In genomic region chr3:195988764-195989163, GRCh38 we compare ENCODE assay signal across 8 cellular contexts.
A peak's percentile ranks its signal among the peaks of the same experiment; 100 is the strongest.
DNase-seq lines count a peak whose midpoint lies in the region; TF ChIP-seq lines count a peak whose summit lies in the region.
"Not testable (repeated sequence)": the region's sequence is repeated elsewhere in the genome, so short reads cannot be mapped to it uniquely, and the experiment has no call there.

No MANE protein-coding gene starts in this region.

- TF ChIP-seq POLR2A in testis (IDR thresholded peaks at IDR 0.05) = not testable (repeated sequence)

- 61 to 69% methylated on average over 7 of the region's 7 CpGs for WGBS in testis, 2 donors

- not testable (repeated sequence) for BruUV-seq in Calu3 (replicated peaks; lab: Mats Ljungman, UMichigan)

- not testable (repeated sequence) for H3K9me3 ChIP-seq in Loucy (ENCODE audit: insufficient read depth, low read depth, low read length); testis

- H3K9me3 Mint-ChIP-seq in Calu3 (ENCODE audit: low read depth, unreplicated experiment); T-helper 2 cell treated with Interferon-gamma antibody and Interleukin-4, amounts not matched to agents 5 μg/mL and 100 μg/mL, for 36 hours; activated naive CD8-positive, alpha-beta T cell (ENCODE audit: low read depth); immature natural killer cell; neural crest cell: not testable (repeated sequence)

- not testable (repeated sequence) for H3K27ac Mint-ChIP-seq in Calu3 (ENCODE audit: unreplicated experiment); T-helper 2 cell treated with Interferon-gamma antibody and Interleukin-4, amounts not matched to agents 5 μg/mL and 100 μg/mL, for 36 hours; activated naive CD8-positive, alpha-beta T cell; immature natural killer cell; neural crest cell (ENCODE audit: unreplicated experiment)

- DNase-seq in Calu3; immature natural killer cell; neural crest cell (ENCODE audit: low read depth, low spot score): not testable (repeated sequence)
- peak; percentile 4 for DNase-seq in T-helper 2 cell treated with Interferon-gamma antibody and Interleukin-4, amounts not matched to agents 5 μg/mL and 100 μg/mL, for 36 hours (ENCODE audit: low spot score)
- DNase-seq in ecto neural progenitor cell (ENCODE audit: low spot score) (peak; percentile 28), testis (peak; percentile 13)

- peak overlapping the region; percentile 63 for H3K9ac ChIP-seq in Loucy (ENCODE audit: low read depth, low read length, poor library complexity, severe bottlenecking)

- H2AFZ ChIP-seq in Loucy (ENCODE audit: low read length) = not testable (repeated sequence)

- CTCF ChIA-PET in Calu3 (lab: Charles Lee) = not testable (repeated sequence)

- not testable (repeated sequence) for H3K27ac ChIP-seq in testis

- H3K4me1 ChIP-seq in Loucy (ENCODE audit: insufficient read depth, low read length, poor library complexity, severe bottlenecking); testis: not testable (repeated sequence)

- H3K4me1 Mint-ChIP-seq in Calu3 (ENCODE audit: low read depth, unreplicated experiment); T-helper 2 cell treated with Interferon-gamma antibody and Interleukin-4, amounts not matched to agents 5 μg/mL and 100 μg/mL, for 36 hours (ENCODE audit: low read depth); activated naive CD8-positive, alpha-beta T cell (ENCODE audit: low read depth); neural crest cell: not testable (repeated sequence)
- H3K4me1 Mint-ChIP-seq in immature natural killer cell = peaks cover 5 to 18% of the 10 kb centered on the region in 2 donors

- not testable (repeated sequence) for H3K27me3 ChIP-seq in Loucy (ENCODE audit: insufficient read depth, low read length, poor library complexity, severe bottlenecking); testis

- not testable (repeated sequence) for H4K20me1 ChIP-seq in Loucy (ENCODE audit: insufficient read depth, low read length, poor library complexity, severe bottlenecking)

- H3K4me2 ChIP-seq in Loucy (ENCODE audit: low read depth, low read length, poor library complexity, severe bottlenecking) = peak overlapping the region; percentile 42

- peak overlapping the region; percentile 53 for H3K4me3 ChIP-seq in Loucy (ENCODE audit: low read length, poor library complexity, severe bottlenecking)
- H3K4me3 ChIP-seq in testis = not testable (repeated sequence)

- not testable (repeated sequence) for H3K27me3 Mint-ChIP-seq in Calu3 (ENCODE audit: unreplicated experiment); T-helper 2 cell treated with Interferon-gamma antibody and Interleukin-4, amounts not matched to agents 5 μg/mL and 100 μg/mL, for 36 hours (ENCODE audit: low read depth); activated naive CD8-positive, alpha-beta T cell; immature natural killer cell (ENCODE audit: low read depth in 3 of 3); neural crest cell (ENCODE audit: low read depth)

- intact Hi-C loops in Calu3 (cut with micrococcal nuclease; ENCODE audit: unreplicated experiment); testis (cut with DNase I; ENCODE audit: low total_unique reads): not testable (repeated sequence)

- H3F3A ChIP-seq in Loucy (ENCODE audit: low read depth) = not testable (repeated sequence)

- H3K36me3 ChIP-seq in Loucy (ENCODE audit: insufficient read depth, low read length); testis (ENCODE audit: low read depth, missing control alignments): not testable (repeated sequence)

- H3K36me3 Mint-ChIP-seq in Calu3 (ENCODE audit: insufficient read depth, unreplicated experiment) = peaks cover 27% of the 10 kb centered on the region
- not testable (repeated sequence) for H3K36me3 Mint-ChIP-seq in T-helper 2 cell treated with Interferon-gamma antibody and Interleukin-4, amounts not matched to agents 5 μg/mL and 100 μg/mL, for 36 hours (ENCODE audit: low read depth); activated naive CD8-positive, alpha-beta T cell; immature natural killer cell; neural crest cell (ENCODE audit: low read depth)

- H3K79me2 ChIP-seq in Loucy (ENCODE audit: insufficient read depth, low read length) = peaks cover 38% of the 10 kb centered on the region

- TF ChIP-seq CTCF in Calu3 (IDR thresholded peaks at IDR 0.05; ENCODE audit: unreplicated experiment); Loucy (conservative IDR thresholded peaks at IDR 0.05; ENCODE audit: low read length); neural crest cell (conservative IDR thresholded peaks at IDR 0.05); testis (IDR thresholded peaks at IDR 0.05): not testable (repeated sequence)

- not testable (repeated sequence) for H3K9me2 ChIP-seq in Loucy (replicated peaks; ENCODE audit: low read depth, low read length)

- H3K4me3 Mint-ChIP-seq in Calu3 (ENCODE audit: low read depth, unreplicated experiment) (peak overlapping the region; percentile 53), immature natural killer cell (peak overlapping the region in 3 of 5 donors; percentile 36 to 69 (median 51)), neural crest cell (peak overlapping the region; percentile 78)
- peak overlapping the region; percentile 57 for H3K4me3 Mint-ChIP-seq in T-helper 2 cell treated with Interferon-gamma antibody and Interleukin-4, amounts not matched to agents 5 μg/mL and 100 μg/mL, for 36 hours
- H3K4me3 Mint-ChIP-seq in activated naive CD8-positive, alpha-beta T cell = peak overlapping the region; percentile 58
